Comparison of ENCODE assay signal across 23 cellular contexts in genomic region chr3:118466795-118467330, GRCh38.
"Had no signal": no experiment of that assay in that cellular context is flagged by ENCODE, and none has a peak within 500 bp of the region (broad histone marks: within the 10 kb centered on the region; RNA-seq: fewer than 3 reads in every experiment).

No MANE protein-coding gene starts in this region.

- H3K27me3 ChIP-seq: esophagus squamous epithelium, gastrocnemius medialis, heart right ventricle, left lung had no signal

- H3K9me3 ChIP-seq: esophagus squamous epithelium, gastrocnemius medialis, heart right ventricle, left lung, lower lobe of right lung had no signal

- H3K4me1 Mint-ChIP-seq: memory B cell; naive thymus-derived CD4-positive, alpha-beta T cell had no signal

- H3K36me3 ChIP-seq: esophagus squamous epithelium, gastrocnemius medialis, heart right ventricle, left lung, lower lobe of right lung had no signal

- H3K27me3 Mint-ChIP-seq: dendritic cell treated with granulocyte-macrophage colony-stimulating factor and Interleukin-4, amounts not matched to agents 40 ng/mL and 50 ng/mL, for 4 days; effector memory CD8-positive, alpha-beta T cell; memory B cell; naive thymus-derived CD4-positive, alpha-beta T cell had no signal

- H3K4me3 Mint-ChIP-seq: dendritic cell treated with granulocyte-macrophage colony-stimulating factor and Interleukin-4, amounts not matched to agents 40 ng/mL and 50 ng/mL, for 4 days; effector memory CD8-positive, alpha-beta T cell; endodermal cell; memory B cell; naive thymus-derived CD4-positive, alpha-beta T cell had no signal

- H3K4me1 ChIP-seq: esophagus squamous epithelium, gastrocnemius medialis, heart right ventricle, left lung, lower lobe of right lung had no signal

- H3K36me3 Mint-ChIP-seq: memory B cell; naive thymus-derived CD4-positive, alpha-beta T cell had no signal

- H3K27ac Mint-ChIP-seq: dendritic cell treated with granulocyte-macrophage colony-stimulating factor and Interleukin-4, amounts not matched to agents 40 ng/mL and 50 ng/mL, for 4 days; effector memory CD8-positive, alpha-beta T cell; endodermal cell; memory B cell; naive thymus-derived CD4-positive, alpha-beta T cell had no signal

- H3K9me3 Mint-ChIP-seq: endodermal cell had no signal

- ATAC-seq: effector memory CD8-positive, alpha-beta T cell; esophagus mucosa; gastrocnemius medialis; heart right ventricle; left cardiac atrium; left lung; left ventricle myocardium superior; lower lobe of right lung; naive thymus-derived CD4-positive, alpha-beta T cell had no signal

- DNase-seq: cortex of kidney; effector CD8-positive, alpha-beta T cell; effector memory CD8-positive, alpha-beta T cell; endodermal cell; erythroblast; esophagus squamous epithelium; foreskin fibroblast; foreskin melanocyte; gastrocnemius medialis; glutamatergic neuron; head of caudate nucleus; heart right ventricle; hippocampal formation; left cardiac atrium; left lung; left ventricle myocardium superior; lower lobe of right lung; mesendoderm; midbrain; naive thymus-derived CD4-positive, alpha-beta T cell had no signal

- H3K4me3 ChIP-seq: esophagus squamous epithelium, gastrocnemius medialis, heart right ventricle, left lung, lower lobe of right lung had no signal
